Comparison of ENCODE assay signal across 17 cellular contexts in the genomic region with DNA sequence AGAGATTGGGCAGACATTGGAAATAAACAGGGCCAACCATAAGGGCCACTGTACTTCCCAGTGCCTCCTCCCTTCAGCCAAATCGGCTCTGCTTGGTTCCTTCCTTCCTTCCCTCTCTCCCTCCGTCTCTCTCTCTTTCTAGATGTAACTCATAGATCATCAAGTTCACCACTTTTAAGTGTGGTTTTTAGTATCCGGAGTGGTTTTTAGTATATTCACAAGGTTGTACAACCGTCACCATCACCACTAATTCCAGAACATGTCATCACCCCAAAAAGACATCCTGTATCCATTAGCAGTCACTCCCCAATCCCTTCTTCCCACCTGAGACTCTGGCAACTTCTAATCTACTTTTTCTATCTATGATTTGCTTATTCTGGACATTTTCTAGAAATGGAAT.
"Had no signal": no experiment of that assay in that cellular context is flagged by ENCODE, and none has a peak within 500 bp of the region (broad histone marks: within the 10 kb centered on the region; RNA-seq: fewer than 3 reads in every experiment).

No MANE protein-coding gene starts in this region.

- FAIRE-seq: kidney, TTC549 had no signal

- H3K9me3 Mint-ChIP-seq: activated naive CD8-positive, alpha-beta T cell treated with anti-CD3 and anti-CD28 coated beads, Interleukin-2, amount 50 U/mL, for 24 hours; activated T-helper 2 cell treated with anti-CD3 and anti-CD28 coated beads, Interferon-gamma antibody, Interleukin-2, Interleukin-4, amounts not matched to agents 10 μg/mL and 5 μg/mL and 100 μg/mL, durations not matched to agents 14 hours and 24 hours and 36 hours had no signal

- H3K27ac Mint-ChIP-seq: activated naive CD8-positive, alpha-beta T cell treated with anti-CD3 and anti-CD28 coated beads, Interleukin-2, amount 50 U/mL, for 24 hours; activated T-helper 2 cell treated with anti-CD3 and anti-CD28 coated beads, Interferon-gamma antibody, Interleukin-2, Interleukin-4, amounts not matched to agents 10 μg/mL and 5 μg/mL and 100 μg/mL, durations not matched to agents 14 hours and 24 hours and 36 hours; nephron progenitor cell; WTC11 had no signal

- H3K4me3 Mint-ChIP-seq: activated naive CD8-positive, alpha-beta T cell treated with anti-CD3 and anti-CD28 coated beads, Interleukin-2, amount 50 U/mL, for 24 hours; nephron progenitor cell; WTC11 had no signal

- ATAC-seq: activated naive CD8-positive, alpha-beta T cell treated with anti-CD3 and anti-CD28 coated beads, Interleukin-2, amount 50 U/mL, for 24 hours; esophagus mucosa; gastrocnemius medialis; left lobe of liver had no signal

- H3K36me3 Mint-ChIP-seq: WTC11 had no signal

- DNase-seq: activated naive CD4-positive, alpha-beta T cell treated with Interleukin-2 at 50 U/mL for 16 hours; activated T-cell treated with anti-CD3 and anti-CD28 coated beads for 4 hours; brain microvascular endothelial cell; cerebellar nuclear complex; effector CD4-positive, alpha-beta T cell; gastrocnemius medialis; kidney; nephron progenitor cell; occipital lobe; retina; stimulated activated naive CD4-positive, alpha-beta T cell treated with Interleukin-2 at 50 U/mL for 16 hours had no signal

- H3K27me3 Mint-ChIP-seq: activated naive CD8-positive, alpha-beta T cell treated with anti-CD3 and anti-CD28 coated beads, Interleukin-2, amount 50 U/mL, for 24 hours had no signal
